Comparison of ENCODE assay signal across 8 cellular contexts in the genomic region with DNA sequence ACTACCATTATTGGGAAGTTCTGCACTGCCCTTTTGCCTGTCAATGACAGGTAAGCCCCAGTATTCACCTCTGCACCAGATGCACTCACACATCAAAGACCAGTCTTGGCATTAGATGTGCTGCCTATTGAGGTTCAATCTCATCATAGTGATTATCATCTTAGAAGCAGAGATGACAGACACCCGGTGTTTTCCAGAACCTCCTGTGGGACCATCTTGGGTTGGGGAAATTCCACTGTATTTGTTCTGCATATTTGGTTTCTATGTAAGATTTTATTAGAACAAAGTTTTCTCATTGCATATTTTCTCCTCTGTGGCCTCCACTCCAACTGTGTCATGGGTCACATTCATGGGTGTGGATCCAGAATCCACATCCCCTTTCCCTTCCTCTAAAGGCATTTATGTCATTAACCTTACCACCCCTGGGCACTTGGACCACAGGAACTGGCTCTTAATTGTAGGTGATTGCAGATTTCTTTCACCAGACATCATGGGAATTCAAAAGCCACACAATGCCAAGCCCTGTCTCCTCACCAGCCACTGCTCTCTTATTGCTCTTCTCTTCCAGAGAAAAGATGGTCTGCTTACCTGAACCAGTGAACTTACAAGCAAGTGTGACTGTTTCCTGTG. TPM values are rescaled to one million over a fixed set of nuclear protein-coding genes. Genes with fewer than 3 reads are reported as not detected.
A peak's percentile ranks its signal among the peaks of the same experiment; 100 is the strongest.
DNase-seq lines count a peak whose midpoint lies in the region; ATAC-seq lines count a peak whose summit lies in the region.

No MANE protein-coding gene starts in this region.

- DNase-seq in GM03348 (ENCODE audit: low spot score): peak; percentile 44
- peak; percentile 38 for DNase-seq in kidney tubule cell (ENCODE audit: low spot score)
- no peak for DNase-seq in OCI-M2 (lab: John Stamatoyannopoulos, UW; ENCODE audit: unreplicated experiment)
- no peak for DNase-seq in G401 (ENCODE audit: low spot score)
- DNase-seq in DMS53 treated with DMSO at 0.1 percent for 48 hours (lab: John Stamatoyannopoulos, UW; ENCODE audit: unreplicated experiment): no peak
- DNase-seq in NCI-H510A (lab: John Stamatoyannopoulos, UW): no peak

- ATAC-seq in GM21381 (IDR thresholded peaks at IDR 0.05; ENCODE audit: unreplicated experiment) (peak; percentile 35), HG03565 (IDR thresholded peaks at IDR 0.05; ENCODE audit: unreplicated experiment) (peak; percentile 30)

- in situ Hi-C loops in G401 (cut with HindIII; ENCODE audit: low sequenced_read_pairs): no loop called here

RNA-seq across cellular contexts. Expression of a gene that starts 31.2 kb away (rescaled TPM):
- total RNA-seq in G401 (2014; rRNA removed; shearing (Covaris generic)): not detected in 2 replicates

RNA-seq across cellular contexts. Expression of a gene that starts 31.5 kb away (rescaled TPM):
- total RNA-seq in G401 (2014; rRNA removed; shearing (Covaris generic)): 0.06 TPM in 1 of 2 replicates, not detected in the other

RNA-seq across cellular contexts. Expression of a gene that starts 48.3 kb away (rescaled TPM):
- 4.2 and 5.0 TPM in 2 replicates for total RNA-seq in G401 (2014; rRNA removed; shearing (Covaris generic))

RNA-seq across cellular contexts. Expression of a gene that starts 49.6 kb away (rescaled TPM):
- not detected in 2 replicates for total RNA-seq in G401 (2014; rRNA removed; shearing (Covaris generic))

Comparison
In these comparisons a context has a peak if more than half of its experiments do, and no peak if none do; other contexts are left out.
1. DNase-seq: peak in GM03348 (single experiment) and kidney tubule cell (single experiment); none in OCI-M2 (single experiment), G401 (single experiment), DMS53 treated with DMSO at 0.1 percent for 48 hours (single experiment) and NCI-H510A (single experiment).